16 cellular contexts compared by ENCODE assay signal in the genomic region with DNA sequence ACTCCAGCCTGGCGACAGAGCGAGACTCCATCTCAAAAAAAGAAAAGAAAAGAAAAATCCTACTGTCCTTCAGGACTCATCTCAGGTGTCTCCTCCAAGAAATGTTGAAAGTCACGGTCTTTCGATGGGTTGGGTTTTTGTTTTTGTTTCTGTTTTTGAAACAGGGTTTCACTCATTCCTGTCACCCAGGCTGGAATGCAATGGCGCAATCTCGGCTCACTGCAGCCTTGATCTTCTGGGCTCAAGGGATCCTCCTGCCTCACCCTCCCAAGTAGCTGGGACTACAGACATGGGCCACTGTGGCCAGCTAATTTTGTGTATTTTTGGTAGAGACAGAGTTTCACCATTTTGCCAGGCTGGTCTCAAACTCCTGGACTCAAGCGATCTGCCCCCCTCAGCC. TPM values are rescaled to one million over a fixed set of nuclear protein-coding genes. Genes with fewer than 3 reads are reported as not detected.
DNase-seq lines count a peak whose midpoint lies in the region; TF ChIP-seq lines count a peak whose summit lies in the region.
"Had no signal": no experiment of that assay in that cellular context is flagged by ENCODE, and none has a peak within 500 bp of the region (broad histone marks: within the 10 kb centered on the region; RNA-seq: fewer than 3 reads in every experiment).

No MANE protein-coding gene starts in this region.

- H3K36me3 ChIP-seq in endodermal cell (ENCODE audit: control insufficient read depth, insufficient read depth, low read length) = no peaks in the 10 kb centered on the region
- H3K36me3 ChIP-seq in sigmoid colon = no peaks in the 10 kb centered on the region
- H3K36me3 ChIP-seq in BE2C = no peaks in the 10 kb centered on the region

- H3K4me3 Mint-ChIP-seq in endodermal cell = no peak overlapping the region
- H3K4me3 Mint-ChIP-seq in type B pancreatic cell = no peak overlapping the region
- H3K4me3 Mint-ChIP-seq: CD14-positive monocyte; CD8-positive, alpha-beta T cell; H9 had no signal

- no peak overlapping the region for H3K9ac ChIP-seq in endodermal cell (ENCODE audit: extremely low read depth, low read length, poor library complexity, severe bottlenecking)
- H3K9ac ChIP-seq: GM23248 had no signal

- H3K36me3 Mint-ChIP-seq in endodermal cell (ENCODE audit: low read depth) (no peaks in the 10 kb centered on the region), type B pancreatic cell (no peaks in the 10 kb centered on the region)

- H3K27ac Mint-ChIP-seq in endodermal cell (peak overlapping the region; percentile 20), type B pancreatic cell (peak overlapping the region; percentile 7)
- H3K27ac Mint-ChIP-seq: CD14-positive monocyte; CD8-positive, alpha-beta T cell; H9 had no signal

- WGBS in endodermal cell (ENCODE audit: insufficient coverage in 1 of 2, insufficient read length in 1 of 2), 2 experiments = 94 to 95% methylated on average over 3 to 7 of the region's 7 CpGs
- 92 to 97% methylated on average over 7 of the region's 7 CpGs for WGBS in sigmoid colon, 2 donors

- peaks cover 4% of the 10 kb centered on the region for H3K4me1 ChIP-seq in endodermal cell (ENCODE audit: control insufficient read depth, insufficient read depth, low read length)
- H3K4me1 ChIP-seq in sigmoid colon = peaks cover 0 to 57% (median 48%) of the 10 kb centered on the region in 4 donors
- H3K4me1 ChIP-seq in BE2C = no peaks in the 10 kb centered on the region; the same call in 1 of the 2 replicates

- H3K27ac ChIP-seq in endodermal cell (ENCODE audit: low read depth, low read length) (no peak overlapping the region), sigmoid colon (peak overlapping the region; percentile 70 to 98 (median 87))
- H3K27ac ChIP-seq: A549, GM23248 had no signal

- peaks cover 12% of the 10 kb centered on the region for H3K4me1 Mint-ChIP-seq in endodermal cell
- peaks cover 31% of the 10 kb centered on the region for H3K4me1 Mint-ChIP-seq in type B pancreatic cell (ENCODE audit: unreplicated experiment)

- peaks cover 10% of the 10 kb centered on the region for H3K27me3 Mint-ChIP-seq in endodermal cell (ENCODE audit: insufficient read depth)
- peaks cover 10% of the 10 kb centered on the region for H3K27me3 Mint-ChIP-seq in type B pancreatic cell

- H3K27me3 ChIP-seq in endodermal cell (ENCODE audit: control insufficient read depth, insufficient read depth, low read length, poor library complexity, severe bottlenecking) = peaks cover 12% of the 10 kb centered on the region
- H3K27me3 ChIP-seq in sigmoid colon = no peaks in the 10 kb centered on the region
- peaks cover 13% of the 10 kb centered on the region for H3K27me3 ChIP-seq in BE2C

- TF ChIP-seq EP300 in Ishikawa (IDR thresholded peaks at IDR 0.05; ENCODE audit: borderline replicate concordance) (no peak), sigmoid colon (IDR thresholded peaks at IDR 0.05) (no peak)

- TF ChIP-seq CTCF in endodermal cell (conservative IDR thresholded peaks at IDR 0.05) (no peak), sigmoid colon (IDR thresholded peaks at IDR 0.05) (no peak), type B pancreatic cell (conservative IDR thresholded peaks at IDR 0.05) (no peak), BE2C (IDR thresholded peaks at IDR 0.05; ENCODE audit: low read depth, low read length) (no peak)

- H3K9me3 ChIP-seq in endodermal cell (ENCODE audit: control insufficient read depth, low read length) = no peaks in the 10 kb centered on the region
- H3K9me3 ChIP-seq in sigmoid colon = no peaks in the 10 kb centered on the region
- H3K9me3 ChIP-seq in BE2C = no peaks in the 10 kb centered on the region
- H3K9me3 ChIP-seq: A549 had no signal

- intact Hi-C loops in sigmoid colon (cut with DNase I) = no loop called here

- H3K4me3 ChIP-seq in endodermal cell (ENCODE audit: low read length) (no peak overlapping the region), sigmoid colon (no peak overlapping the region), BE2C (ENCODE audit: low read depth, low read length) (no peak overlapping the region)
- H3K4me3 ChIP-seq: A549, GM23248 had no signal

- H3K9me3 Mint-ChIP-seq in endodermal cell (no peaks in the 10 kb centered on the region), type B pancreatic cell (peaks cover 4% of the 10 kb centered on the region)
- H3K9me3 Mint-ChIP-seq: CD14-positive monocyte; CD8-positive, alpha-beta T cell had no signal

- no peak for TF ChIP-seq POLR2A in sigmoid colon (IDR thresholded peaks at IDR 0.05)

- DNase-seq in endodermal cell (no peak), sigmoid colon (no peak), type B pancreatic cell (ENCODE audit: extremely low spot score, unreplicated experiment) (no peak), NCI-H524 treated with DMSO at 0.1 percent for 48 hours (lab: John Stamatoyannopoulos, UW) (no peak), BE2C (no peak), amygdala (lab: John Stamatoyannopoulos, UW) (no peak)
- DNase-seq: CD8-positive, alpha-beta T cell; COR-L47; DMS153; DMS79 treated with DMSO at 0.1 percent for 48 hours; GDM1; GM23248; H9 had no signal

- no peak for TF ChIP-seq RAD21 in Ishikawa (IDR thresholded peaks at IDR 0.05; ENCODE audit: low read depth)

TF ChIP-seq in Ishikawa, 13 proteins besides CTCF, POLR2A, EP300 and RAD21:
- no peak for TF ChIP-seq ZBTB7A (IDR thresholded peaks at IDR 0.05; ENCODE audit: low read depth)
- TF ChIP-seq YY1 (IDR thresholded peaks at IDR 0.05; ENCODE audit: low read depth) = no peak
- 0 out of 2 replicates have a peak, but pooled peaks have one; percentile 7 for TF ChIP-seq CEBPB (IDR thresholded peaks at IDR 0.05)

RNA-seq across cellular contexts. Expression of gene SORBS1, which starts 3.1 kb away (rescaled TPM):
- total RNA-seq in endodermal cell = 10 to 100 TPM; 16.7 to 17.9 TPM
- 13.6 TPM for polyA plus RNA-seq in endodermal cell (2013, experiment 1 of 2)
- 13.4 TPM for polyA plus RNA-seq in endodermal cell (2013, experiment 2 of 2)
- total RNA-seq in sigmoid colon = 1,000 to 10,000 TPM in 2 of 4 donors, 100 to 1,000 TPM in 2; 664 to 1,403 (median 979) TPM
- polyA plus RNA-seq in sigmoid colon = 10 to 100 TPM in 2 of 3 donors, 1 to 10 TPM in 1; 8.1 to 56.2 (median 19.2) TPM
- 28.2 and 31.4 TPM in 2 replicates for total RNA-seq in type B pancreatic cell (ENCODE audit: low replicate concordance)
- 0.36 TPM for polyA plus RNA-seq in BE2C (2012; ENCODE audit: insufficient read depth, insufficient read length, low read depth)

Comparison
In these comparisons a context has a peak if more than half of its experiments do, and no peak if none do; other contexts are left out.
1. RNA of gene SORBS1, which starts 3.1 kb away (total RNA-seq): 664 to 1,403 TPM in sigmoid colon; 28.2 to 31.4 TPM in type B pancreatic cell and 16.7 to 17.9 TPM in endodermal cell; every median in the first group is over 10 times any median in the second.